In the genomic region with DNA sequence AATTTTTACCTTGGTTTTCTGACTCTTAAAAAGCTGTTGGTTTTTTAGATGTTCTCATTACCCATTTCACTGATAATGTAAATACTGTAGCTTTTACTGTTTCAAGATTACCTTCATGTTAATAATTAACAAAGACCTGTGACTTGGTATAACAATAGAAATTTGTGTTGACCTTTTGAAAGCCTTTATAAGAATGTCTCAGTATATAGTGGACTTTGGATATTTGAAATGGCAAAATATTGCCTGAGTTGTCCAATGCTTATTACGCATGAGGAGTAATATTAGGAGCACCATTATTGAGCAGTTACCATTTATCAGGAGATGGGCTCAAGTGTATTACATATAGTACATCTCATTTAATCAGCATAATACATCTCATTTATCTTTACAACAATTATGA, we compare ENCODE assay signal across 1 cellular context.
TF ChIP-seq lines count a peak whose summit lies in the region.

No MANE protein-coding gene starts in this region.

TF ChIP-seq in HepG2, 621 proteins besides CTCF, POLR2A, EP300 and RAD21 (continued from another document):
- TF ChIP-seq PAXIP1 (CRISPR knock-in tag; conservative IDR thresholded peaks at IDR 0.05) (peak; percentile 34), SOX5 (CRISPR knock-in tag; IDR thresholded peaks at IDR 0.05; ENCODE audit: borderline replicate concordance) (peak; percentile 98), KDM6A (CRISPR knock-in tag; IDR thresholded peaks at IDR 0.05; ENCODE audit: low read depth) (0 out of 2 replicates have a peak, but pooled peaks have one; percentile 18), HNF4A (CRISPR knock-in tag; IDR thresholded peaks at IDR 0.05) (peak; percentile 57), NCOA2 (CRISPR knock-in tag; IDR thresholded peaks at IDR 0.05) (0 out of 2 replicates have a peak, but pooled peaks have one; percentile 21), HMGXB3 (CRISPR knock-in tag; IDR thresholded peaks at IDR 0.05; ENCODE audit: borderline replicate concordance) (no peak), GATAD2A (CRISPR knock-in tag; IDR thresholded peaks at IDR 0.05) (peak; percentile 72; the same call in 1 of the 2 replicates), HNRNPUL1 (IDR thresholded peaks at IDR 0.05; ENCODE audit: low read depth, low read length) (peak; percentile 92), RCOR2 (CRISPR knock-in tag; IDR thresholded peaks at IDR 0.05) (peak; percentile 47; the same call in 1 of the 2 replicates), ARID5B (CRISPR knock-in tag; IDR thresholded peaks at IDR 0.05) (peak; percentile 87; the same call in 1 of the 2 replicates)
- TF ChIP-seq, protein P1, sequence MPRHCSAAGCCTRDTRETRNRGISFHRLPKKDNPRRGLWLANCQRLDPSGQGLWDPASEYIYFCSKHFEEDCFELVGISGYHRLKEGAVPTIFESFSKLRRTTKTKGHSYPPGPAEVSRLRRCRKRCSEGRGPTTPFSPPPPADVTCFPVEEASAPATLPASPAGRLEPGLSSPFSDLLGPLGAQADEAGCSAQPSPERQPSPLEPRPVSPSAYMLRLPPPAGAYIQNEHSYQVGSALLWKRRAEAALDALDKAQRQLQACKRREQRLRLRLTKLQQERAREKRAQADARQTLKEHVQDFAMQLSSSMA (CRISPR knock-in tag; IDR thresholded peaks at IDR 0.05): no peak
TF ChIP-seq in HepG2: peak in this region for 32.
